21 cellular contexts compared by ENCODE assay signal in the genomic region with DNA sequence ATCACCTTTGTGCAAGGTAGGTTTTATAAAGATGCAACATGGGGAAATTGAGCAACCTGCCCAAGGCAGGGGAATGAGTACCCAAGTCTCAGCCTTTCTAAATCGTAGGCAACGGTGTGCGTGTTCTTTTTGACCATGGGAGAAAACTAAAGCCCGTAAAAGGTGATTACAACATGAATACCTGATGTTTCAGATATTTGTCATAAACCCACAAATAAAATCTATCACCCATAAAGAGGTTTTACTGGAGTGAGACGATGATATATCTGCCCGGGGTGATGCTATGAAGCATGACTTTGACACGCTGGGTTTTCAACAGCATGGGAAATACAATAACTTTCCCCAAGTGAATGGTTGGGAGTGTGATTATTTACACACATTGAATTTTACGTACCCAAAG.
"Had no signal": no experiment of that assay in that cellular context is flagged by ENCODE, and none has a peak within 500 bp of the region (broad histone marks: within the 10 kb centered on the region; RNA-seq: fewer than 3 reads in every experiment).

No MANE protein-coding gene starts in this region.

- ATAC-seq: activated CD8-positive, alpha-beta T cell treated with anti-CD3 and anti-CD28 coated beads for 36 hours; naive thymus-derived CD8-positive, alpha-beta T cell; right lobe of liver; stimulated activated effector memory CD8-positive, alpha-beta T cell treated with anti-CD3 and anti-CD28 coated beads, Interleukin-12 subunit alpha, Interleukin-12 subunit beta, amount 100 ng/mL, for 72 hours had no signal

- H3K4me3 Mint-ChIP-seq: activated CD4-positive, alpha-beta T cell treated with anti-CD3 and anti-CD28 coated beads, Interleukin-2, amount 10 ng/mL, durations not matched to agents 24 days and 14 days; activated CD8-positive, alpha-beta T cell treated with anti-CD3 and anti-CD28 coated beads for 36 hours; activated naive CD8-positive, alpha-beta T cell treated with anti-CD3 and anti-CD28 coated beads, Interleukin-2, amount 10 ng/mL, durations not matched to agents 7 days and 5 days; brain; central memory CD8-positive, alpha-beta T cell; endodermal cell; naive thymus-derived CD8-positive, alpha-beta T cell; stimulated activated effector memory CD8-positive, alpha-beta T cell treated with anti-CD3 and anti-CD28 coated beads, Interleukin-12 subunit alpha, Interleukin-12 subunit beta, amount 100 ng/mL, for 72 hours had no signal

- H3K9me3 ChIP-seq: colonic mucosa, prostate gland, right lobe of liver, SK-N-SH had no signal

- H3K36me3 Mint-ChIP-seq: brain; naive thymus-derived CD8-positive, alpha-beta T cell; stimulated activated effector memory CD8-positive, alpha-beta T cell treated with anti-CD3 and anti-CD28 coated beads, Interleukin-12 subunit alpha, Interleukin-12 subunit beta, amount 100 ng/mL, for 72 hours had no signal

- H3K4me1 Mint-ChIP-seq: central memory CD8-positive, alpha-beta T cell; endodermal cell; stimulated activated effector memory CD8-positive, alpha-beta T cell treated with anti-CD3 and anti-CD28 coated beads, Interleukin-12 subunit alpha, Interleukin-12 subunit beta, amount 100 ng/mL, for 72 hours had no signal

- DNase-seq: activated CD4-positive, alpha-beta T cell treated with anti-CD3 and anti-CD28 coated beads, Interleukin-2, amount 10 ng/mL, durations not matched to agents 24 days and 14 days; activated CD8-positive, alpha-beta T cell treated with anti-CD3 and anti-CD28 coated beads for 36 hours; activated naive CD4-positive, alpha-beta T cell treated with Interleukin-2 at 50 U/mL for 16 hours; activated naive CD8-positive, alpha-beta T cell treated with anti-CD3 and anti-CD28 coated beads, Interleukin-2, amount 10 ng/mL, durations not matched to agents 7 days and 5 days; activated T-cell treated with anti-CD3 and anti-CD28 coated beads, Interleukin-2, amount 50 U/mL, for 1 hour; colonic mucosa; endodermal cell; head of caudate nucleus; mesenchymal stem cell; naive thymus-derived CD8-positive, alpha-beta T cell; right lobe of liver; SK-N-SH; stimulated activated CD4-positive, alpha-beta T cell treated with anti-CD3 and anti-CD28 coated beads, Interleukin-4, amount 100 ng/mL, for 1 hour; T-helper 1 cell; T-helper 9 cell had no signal

- H3K27me3 ChIP-seq: colonic mucosa, right lobe of liver had no signal

- H3K9me3 Mint-ChIP-seq: activated CD8-positive, alpha-beta T cell treated with anti-CD3 and anti-CD28 coated beads for 36 hours; activated T-helper 2 cell treated with anti-CD3 and anti-CD28 coated beads, Interferon-gamma antibody, Interleukin-2, Interleukin-4, amounts not matched to agents 10 μg/mL and 5 μg/mL and 100 μg/mL, durations not matched to agents 14 hours and 24 hours and 36 hours; endodermal cell; naive thymus-derived CD8-positive, alpha-beta T cell; stimulated activated effector memory CD8-positive, alpha-beta T cell treated with anti-CD3 and anti-CD28 coated beads, Interleukin-12 subunit alpha, Interleukin-12 subunit beta, amount 100 ng/mL, for 72 hours had no signal

- H3K4me1 ChIP-seq: colonic mucosa, prostate gland, right lobe of liver had no signal

- H3K36me3 ChIP-seq: colonic mucosa, prostate gland, right lobe of liver had no signal

- H3K27ac ChIP-seq: colonic mucosa, prostate gland, right lobe of liver had no signal

- H3K4me3 ChIP-seq: colonic mucosa, prostate gland, right lobe of liver, smooth muscle cell had no signal

- H3K27ac Mint-ChIP-seq: activated CD4-positive, alpha-beta T cell treated with anti-CD3 and anti-CD28 coated beads, Interleukin-2, amount 10 ng/mL, durations not matched to agents 24 days and 14 days; activated CD8-positive, alpha-beta T cell treated with anti-CD3 and anti-CD28 coated beads for 36 hours; activated naive CD8-positive, alpha-beta T cell treated with anti-CD3 and anti-CD28 coated beads, Interleukin-2, amount 10 ng/mL, durations not matched to agents 7 days and 5 days; activated T-helper 2 cell treated with anti-CD3 and anti-CD28 coated beads, Interferon-gamma antibody, Interleukin-2, Interleukin-4, amounts not matched to agents 10 μg/mL and 5 μg/mL and 100 μg/mL, durations not matched to agents 14 hours and 24 hours and 36 hours; endodermal cell; naive thymus-derived CD8-positive, alpha-beta T cell; stimulated activated effector memory CD8-positive, alpha-beta T cell treated with anti-CD3 and anti-CD28 coated beads, Interleukin-12 subunit alpha, Interleukin-12 subunit beta, amount 100 ng/mL, for 72 hours had no signal

- H3K27me3 Mint-ChIP-seq: activated CD4-positive, alpha-beta T cell treated with anti-CD3 and anti-CD28 coated beads, Interleukin-2, amount 10 ng/mL, durations not matched to agents 24 days and 14 days; activated CD8-positive, alpha-beta T cell treated with anti-CD3 and anti-CD28 coated beads for 36 hours; activated naive CD8-positive, alpha-beta T cell treated with anti-CD3 and anti-CD28 coated beads, Interleukin-2, amount 10 ng/mL, durations not matched to agents 7 days and 5 days; brain; central memory CD8-positive, alpha-beta T cell had no signal
